11 cellular contexts compared by ENCODE assay signal in the genomic region with DNA sequence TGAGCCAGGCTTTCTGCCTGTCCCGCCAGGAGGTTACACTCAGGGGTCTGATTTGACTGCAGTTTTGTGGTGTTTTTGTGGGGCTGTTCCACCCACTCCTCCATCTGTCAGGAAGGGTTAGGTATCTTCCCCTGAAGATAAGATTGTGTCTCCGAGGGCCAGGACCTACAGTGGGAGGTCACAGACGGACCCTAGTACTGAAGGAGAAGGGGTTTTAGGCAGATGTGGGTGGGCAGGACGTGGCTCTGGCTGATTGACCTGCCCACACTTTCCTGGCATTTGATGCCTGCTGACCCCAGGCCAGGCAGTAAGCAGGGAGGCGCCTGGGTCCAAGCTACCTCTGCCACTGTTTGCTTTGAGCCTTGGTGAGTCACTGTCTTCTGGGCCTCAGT. TPM values are rescaled to one million over a fixed set of nuclear protein-coding genes. Genes with fewer than 3 reads are reported as not detected.
DNase-seq lines count a peak whose midpoint lies in the region; TF ChIP-seq lines count a peak whose summit lies in the region.
"Had no signal": no experiment of that assay in that cellular context is flagged by ENCODE, and none has a peak within 500 bp of the region (broad histone marks: within the 10 kb centered on the region; RNA-seq: fewer than 3 reads in every experiment).

No MANE protein-coding gene starts in this region.

- H3K9me3 Mint-ChIP-seq in CD8-positive, alpha-beta memory T cell = no peaks in the 10 kb centered on the region

- no peak overlapping the region for H2AFZ ChIP-seq in MM.1S (ENCODE audit: low read length)

- H3K27ac Mint-ChIP-seq in CD8-positive, alpha-beta memory T cell = peak overlapping the region in 7 of 8 donors; percentile 94 to 98 (median 97)

- H3K9ac ChIP-seq in MM.1S (ENCODE audit: low read length) = no peak overlapping the region
- H3K9ac ChIP-seq in colonic mucosa (ENCODE audit: low read depth in 2 of 2, low read length in 2 of 2) = peak overlapping the region in 1 of 2 donors; percentile 60
- H3K9ac ChIP-seq in rectal smooth muscle tissue (ENCODE audit: low read length) = no peak overlapping the region

- DNase-seq in CD8-positive, alpha-beta memory T cell = no peak
- no peak for DNase-seq in MM.1S
- DNase-seq in colonic mucosa = no peak
- no peak for DNase-seq in AG08396 (ENCODE audit: low spot score)
- no peak for DNase-seq in GM10248 (ENCODE audit: extremely low spot score)
- no peak for DNase-seq in activated effector memory CD4-positive, alpha-beta T cell treated with Interleukin-2 at 50 U/mL for 16 hours
- no peak for DNase-seq in GM03348 (ENCODE audit: low spot score)
- DNase-seq: NCI-H345 had no signal

- H3K36me3 ChIP-seq in CD8-positive, alpha-beta memory T cell (ENCODE audit: insufficient read depth, low read length) = peaks cover 6% of the 10 kb centered on the region
- no peaks in the 10 kb centered on the region for H3K36me3 ChIP-seq in MM.1S (replicated peaks; ENCODE audit: insufficient read depth, low read length)
- H3K36me3 ChIP-seq in colonic mucosa = no peaks in the 10 kb centered on the region
- no peaks in the 10 kb centered on the region for H3K36me3 ChIP-seq in rectal smooth muscle tissue (ENCODE audit: control insufficient read depth, insufficient read depth, low read length)

- peaks cover 29% of the 10 kb centered on the region for H3F3A ChIP-seq in MM.1S (ENCODE audit: insufficient read depth, low read length)

- POLR2A ChIA-PET in CD8-positive, alpha-beta memory T cell (lab: Charles Lee) = no interaction called here
- POLR2A ChIA-PET in GM10248 (lab: Yijun Ruan, JAX) = no interaction called here

- peak overlapping the region; percentile 80 for H3K27ac ChIP-seq in CD8-positive, alpha-beta memory T cell (ENCODE audit: low read depth, low read length)
- H3K27ac ChIP-seq in MM.1S (ENCODE audit: low read length) (peak overlapping the region; percentile 62; the same call in 1 of the 2 replicates), colonic mucosa (peak overlapping the region; percentile 86), rectal smooth muscle tissue (ENCODE audit: low read depth, low read length) (peak overlapping the region; percentile 36)
- H3K27ac ChIP-seq: SJSA1 had no signal

- intact Hi-C loops in colonic mucosa (cut with DNase I) = no loop called here

- no peaks in the 10 kb centered on the region for H4K20me1 ChIP-seq in MM.1S (ENCODE audit: insufficient read depth, low read length)

- CTCF ChIA-PET in CD8-positive, alpha-beta memory T cell (lab: Charles Lee) = no interaction called here
- CTCF ChIA-PET in GM10248 (lab: Yijun Ruan, JAX) = no interaction called here

- no peaks in the 10 kb centered on the region for H3K9me2 ChIP-seq in MM.1S (replicated peaks; ENCODE audit: insufficient read depth, low read length)

- H3K9me3 ChIP-seq in CD8-positive, alpha-beta memory T cell (ENCODE audit: low read length) = no peaks in the 10 kb centered on the region
- H3K9me3 ChIP-seq in MM.1S (replicated peaks; ENCODE audit: insufficient read depth, low read length) (no peaks in the 10 kb centered on the region), colonic mucosa (no peaks in the 10 kb centered on the region)
- H3K9me3 ChIP-seq: SJSA1 had no signal

- peak overlapping the region; percentile 43 for H3K4me2 ChIP-seq in MM.1S (ENCODE audit: low read depth, low read length)

- H3K4me1 ChIP-seq in CD8-positive, alpha-beta memory T cell (ENCODE audit: insufficient read depth, low read length) = peaks cover 92% of the 10 kb centered on the region
- H3K4me1 ChIP-seq in MM.1S (ENCODE audit: low read length) (peaks cover 55% of the 10 kb centered on the region), colonic mucosa (no peaks in the 10 kb centered on the region), rectal smooth muscle tissue (ENCODE audit: control insufficient read depth, insufficient read depth, low read length) (no peaks in the 10 kb centered on the region)

- TF ChIP-seq CTCF in MM.1S (IDR thresholded peaks at IDR 0.05; ENCODE audit: low read length) (no peak), colonic mucosa (IDR thresholded peaks at IDR 0.05) (no peak), GM10248 (IDR thresholded peaks at IDR 0.05; ENCODE audit: control extremely low read depth, extremely low read depth, low read depth, missing control alignments) (no peak)

- H3K27me3 ChIP-seq in CD8-positive, alpha-beta memory T cell (ENCODE audit: insufficient read depth, low read length, poor library complexity, severe bottlenecking) = no peaks in the 10 kb centered on the region
- H3K27me3 ChIP-seq in MM.1S (replicated peaks; ENCODE audit: insufficient read depth, low read length) = no peaks in the 10 kb centered on the region
- H3K27me3 ChIP-seq in colonic mucosa = no peaks in the 10 kb centered on the region
- no peaks in the 10 kb centered on the region for H3K27me3 ChIP-seq in rectal smooth muscle tissue (ENCODE audit: control insufficient read depth, insufficient read depth, low read length)
- H3K27me3 ChIP-seq: SJSA1 had no signal

- peaks cover 0 to 20% (median 4%) of the 10 kb centered on the region in 3 donors for H3K36me3 Mint-ChIP-seq in CD8-positive, alpha-beta memory T cell

- peaks cover 84 to 94% (median 91%) of the 10 kb centered on the region in 3 donors for H3K4me1 Mint-ChIP-seq in CD8-positive, alpha-beta memory T cell

- H3K4me3 Mint-ChIP-seq in CD8-positive, alpha-beta memory T cell = peak overlapping the region in 3 of 7 donors; percentile 37 to 83 (median 43)

- H3K27me3 Mint-ChIP-seq in CD8-positive, alpha-beta memory T cell = peaks cover 0 to 1% of the 10 kb centered on the region in 2 donors

- H3K4me3 ChIP-seq in CD8-positive, alpha-beta memory T cell (ENCODE audit: low read length) = no peak overlapping the region
- H3K4me3 ChIP-seq in MM.1S (ENCODE audit: low read length) = no peak overlapping the region
- H3K4me3 ChIP-seq in colonic mucosa = no peak overlapping the region
- H3K4me3 ChIP-seq in rectal smooth muscle tissue (ENCODE audit: low read length) = peak overlapping the region; percentile 43
- H3K4me3 ChIP-seq: lung, SJSA1 had no signal

- peaks cover 45% of the 10 kb centered on the region for H3K79me2 ChIP-seq in MM.1S (ENCODE audit: low read length)

RNA-seq across cellular contexts. Expression of gene RPS6KA1, which starts 13.9 kb away (rescaled TPM):
- 100 to 1,000 TPM; 187 to 189 TPM for total RNA-seq in CD8-positive, alpha-beta memory T cell
- 193 TPM for polyA plus RNA-seq in CD8-positive, alpha-beta memory T cell
- total RNA-seq in colonic mucosa = 100 to 1,000 TPM; 174 to 198 TPM

Comparison
In these comparisons a context has a peak if more than half of its experiments do, and no peak if none do; other contexts are left out.
1. H3K27ac ChIP-seq: peak in every context shown above with its lines; median percentile 86 in colonic mucosa; 80 in CD8-positive, alpha-beta memory T cell; 62 in MM.1S; 36 in rectal smooth muscle tissue.